8 cellular contexts compared by ENCODE assay signal in the genomic region with DNA sequence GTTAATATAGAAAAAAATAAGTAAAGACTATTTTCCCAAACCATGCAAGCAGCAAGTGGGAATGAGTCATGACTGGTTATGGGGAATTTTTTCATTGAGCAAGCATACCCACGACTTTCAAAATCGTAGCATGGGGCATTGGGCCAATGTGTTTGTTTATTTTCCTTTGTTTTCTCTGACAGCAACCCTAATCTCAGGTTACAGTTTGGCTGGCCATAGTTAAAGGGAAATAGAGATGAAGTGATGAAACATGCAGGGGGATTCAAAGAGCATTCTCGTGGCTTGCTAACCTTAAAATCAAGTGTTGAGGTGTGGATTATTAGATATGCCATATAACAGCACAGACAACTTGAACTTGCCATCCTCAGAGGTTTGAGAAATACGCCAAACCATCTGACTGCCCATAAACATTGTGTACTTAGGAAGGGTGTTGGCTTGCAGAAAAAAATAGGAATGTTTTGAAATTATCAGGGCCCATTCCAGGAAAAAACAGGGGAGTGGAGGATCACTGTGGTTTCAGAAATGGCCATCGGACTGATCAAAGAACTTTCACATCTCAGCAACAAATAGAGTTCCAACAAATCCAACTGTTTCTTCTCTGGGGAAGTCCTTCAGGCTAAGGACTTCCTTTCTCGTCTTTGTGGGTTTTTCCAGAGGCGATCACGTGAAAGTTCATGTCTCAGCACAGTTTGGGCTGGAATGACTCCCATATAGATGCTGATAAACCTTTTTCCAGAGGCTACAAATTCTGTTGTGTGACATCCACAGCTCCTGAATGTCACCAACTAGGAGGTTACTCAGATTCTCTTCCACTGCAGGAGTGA.
DNase-seq lines count a peak whose midpoint lies in the region; TF ChIP-seq lines count a peak whose summit lies in the region.

No MANE protein-coding gene starts in this region.

- H4K8ac ChIP-seq in trophoblast cell (ENCODE audit: low read depth, low read length) = no peak overlapping the region

- no CpG with 5 or more reads among the region's 8 CpGs for WGBS in trophoblast cell (ENCODE audit: extremely low coverage, insufficient coverage, insufficient read length)

- H3K79me2 ChIP-seq in trophoblast cell (ENCODE audit: control insufficient read depth, insufficient read depth, low read length, poor library complexity) = no peaks in the 10 kb centered on the region

- H3K4me1 ChIP-seq in trophoblast cell (ENCODE audit: control insufficient read depth in 1 of 2, insufficient read depth in 2 of 2, low read length in 2 of 2) = no peaks in the 10 kb centered on the region

- H3K14ac ChIP-seq in trophoblast cell (ENCODE audit: low read length) = no peak overlapping the region

- no peak for TF ChIP-seq CTCF in epithelial cell of esophagus (IDR thresholded peaks at IDR 0.05; ENCODE audit: insufficient read depth, low read depth, low read length, missing control alignments)

- no peak overlapping the region for H4K12ac ChIP-seq in trophoblast cell (ENCODE audit: low read depth, low read length)

- H3K18ac ChIP-seq in trophoblast cell (ENCODE audit: low read length) = no peak overlapping the region

- H2BK120ac ChIP-seq in trophoblast cell (ENCODE audit: insufficient read depth, low read length, poor library complexity) = no peak overlapping the region

- H2BK12ac ChIP-seq in trophoblast cell (ENCODE audit: low read length) = no peak overlapping the region

- H3K9ac ChIP-seq in trophoblast cell (ENCODE audit: low read length) = no peak overlapping the region

- DNase-seq in DMS153 treated with DMSO at 0.1 percent for 48 hours (lab: John Stamatoyannopoulos, UW; ENCODE audit: unreplicated experiment) (peak; percentile 48), NCI-H2107 (lab: John Stamatoyannopoulos, UW) (peak; percentile 66), epithelial cell of esophagus (ENCODE audit: low read depth) (peak; percentile 97), trophoblast cell (peak; percentile 59 to 81), NCI-H1048 (lab: John Stamatoyannopoulos, UW) (no peak)
- no peak for DNase-seq in activated naive CD4-positive, alpha-beta T cell treated with Interleukin-2 at 50 U/mL for 16 hours
- DNase-seq in activated CD4-positive, CD25-positive, alpha-beta regulatory T cell (lab: John Stamatoyannopoulos, UW) = no peak
- no peak for DNase-seq in stimulated activated CD4-positive, alpha-beta T cell treated with anti-CD3 and anti-CD28 coated beads, Interleukin-4, amount 100 ng/mL, for 1 hour

- H3K9me3 ChIP-seq in trophoblast cell (ENCODE audit: insufficient read depth, low read depth, low read length) = peaks cover 4% of the 10 kb centered on the region

- H2BK5ac ChIP-seq in trophoblast cell (ENCODE audit: low read depth, low read length, poor library complexity) = no peak overlapping the region

- H3K4me2 ChIP-seq in trophoblast cell (ENCODE audit: low read length) = no peak overlapping the region

- H3K27me3 ChIP-seq in trophoblast cell (ENCODE audit: insufficient read depth, low read length) = no peaks in the 10 kb centered on the region

- H3K23ac ChIP-seq in trophoblast cell (ENCODE audit: low read length) = no peak overlapping the region

- no peak overlapping the region for H2AK5ac ChIP-seq in trophoblast cell (ENCODE audit: low read length)

- H3K4ac ChIP-seq in trophoblast cell (ENCODE audit: low read depth, low read length) = no peak overlapping the region

- no peaks in the 10 kb centered on the region for H3K36me3 ChIP-seq in trophoblast cell (ENCODE audit: control insufficient read depth in 1 of 2, insufficient read depth in 2 of 2, low read length in 2 of 2)

- no peak overlapping the region for H4K91ac ChIP-seq in trophoblast cell (ENCODE audit: low read depth, low read length)

- no peak overlapping the region for H2AFZ ChIP-seq in trophoblast cell (ENCODE audit: insufficient read depth, low read length, poor library complexity)

- no peak overlapping the region for H3K27ac ChIP-seq in trophoblast cell (ENCODE audit: low read depth, low read length)

- H3K79me1 ChIP-seq in trophoblast cell (ENCODE audit: low read length) = no peaks in the 10 kb centered on the region

- H3K4me3 ChIP-seq in epithelial cell of esophagus (ENCODE audit: low read length) = no peak overlapping the region
- no peak overlapping the region for H3K4me3 ChIP-seq in trophoblast cell (ENCODE audit: low read depth, low read length)

Comparison
In these comparisons a context has a peak if more than half of its experiments do, and no peak if none do; other contexts are left out.
1. DNase-seq: peak in DMS153 treated with DMSO at 0.1 percent for 48 hours (single experiment), NCI-H2107 (single experiment), epithelial cell of esophagus (single experiment) and trophoblast cell (2 of 2); none in activated naive CD4-positive, alpha-beta T cell treated with Interleukin-2 at 50 U/mL for 16 hours (single experiment), activated CD4-positive, CD25-positive, alpha-beta regulatory T cell (0 of 4), NCI-H1048 (single experiment) and stimulated activated CD4-positive, alpha-beta T cell treated with anti-CD3 and anti-CD28 coated beads, Interleukin-4, amount 100 ng/mL, for 1 hour (single experiment).